Comparison of ENCODE assay signal across 8 cellular contexts in the genomic region with DNA sequence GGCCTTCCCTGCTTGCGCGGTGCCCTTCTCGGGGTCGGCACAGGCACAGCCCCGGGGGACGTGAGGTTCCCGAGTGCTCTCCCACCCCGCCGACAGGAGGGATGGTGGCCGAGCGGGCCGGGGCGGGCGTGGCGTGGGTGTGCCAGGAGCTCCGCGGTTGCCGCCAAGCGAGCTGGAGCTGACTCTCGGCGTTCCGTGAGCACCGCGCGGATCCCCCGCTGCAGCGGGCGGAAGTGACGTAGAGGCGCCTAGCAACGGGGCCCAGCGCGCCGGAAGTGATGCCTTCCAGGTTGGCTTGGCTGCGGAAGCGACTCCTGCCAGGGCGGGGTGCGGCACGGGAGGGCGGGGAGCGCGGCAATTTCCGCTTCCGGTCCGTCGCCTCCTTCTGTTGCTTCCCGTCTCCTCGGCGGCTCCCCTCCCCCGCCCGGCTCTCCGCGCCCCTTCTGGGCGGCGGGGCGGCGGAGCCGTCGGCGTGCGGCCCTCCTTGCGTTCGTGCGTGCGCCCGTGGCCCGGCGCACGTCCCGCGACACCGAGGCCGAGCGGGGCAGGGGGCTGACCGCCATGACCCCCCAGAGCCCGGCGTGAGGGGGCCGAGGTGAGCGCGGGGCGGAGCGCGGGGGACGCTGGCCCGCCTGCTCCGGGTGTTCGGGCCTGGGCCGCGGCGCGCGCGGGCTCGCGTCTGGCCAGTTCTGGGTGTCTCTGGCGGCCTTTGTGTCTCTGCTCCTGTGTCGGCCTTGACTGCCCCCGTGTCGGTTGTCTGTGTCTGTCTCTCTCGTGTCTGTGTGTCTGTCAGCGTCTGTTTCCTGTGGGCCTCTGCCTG. TPM values are rescaled to one million over a fixed set of nuclear protein-coding genes. Genes with fewer than 3 reads are reported as not detected.
DNase-seq lines count a peak whose midpoint lies in the region; ATAC-seq and TF ChIP-seq lines count a peak whose summit lies in the region.

EPN1 (plus strand) TSS at position 386 of the 820 bp plus-strand sequence. CDS start 3,402 bp downstream, outside the sequence.

- H3K4me3 Mint-ChIP-seq in dendritic cell treated with granulocyte-macrophage colony-stimulating factor and Interleukin-4, amounts not matched to agents 40 ng/mL and 50 ng/mL, for 4 days = peak within 1 kb of the TSS; percentile 95

- no peaks in the 10 kb centered on the region for H3K9me3 Mint-ChIP-seq in dendritic cell treated with granulocyte-macrophage colony-stimulating factor and Interleukin-4, amounts not matched to agents 40 ng/mL and 50 ng/mL, for 4 days

- peaks cover 0 to 66% of the 10 kb centered on the region in 2 donors for H3K36me3 ChIP-seq in left lung

- no peaks in the 10 kb centered on the region for H3K9me3 ChIP-seq in left lung

- peaks cover 92% of the 10 kb centered on the region for H3K36me3 Mint-ChIP-seq in dendritic cell treated with granulocyte-macrophage colony-stimulating factor and Interleukin-4, amounts not matched to agents 40 ng/mL and 50 ng/mL, for 4 days (ENCODE audit: low read depth)

- TF ChIP-seq CTCF in left lung (IDR thresholded peaks at IDR 0.05) = no peak

- DNase-seq in C1 segment of cervical spinal cord (lab: John Stamatoyannopoulos, UW) = peak; percentile 51 to 95 (median 90)
- DNase-seq in NCI-H748 treated with DMSO at 0.1 percent for 48 hours (lab: John Stamatoyannopoulos, UW) = peak; percentile 95
- peak; percentile 92 to 96 for DNase-seq in activated CD4-positive, alpha-beta T cell treated with anti-CD3 and anti-CD28 coated beads, Interleukin-2, amount 50 U/mL, for 24 hours (ENCODE audit: low read depth in 1 of 2, low spot score in 1 of 2)
- peak; percentile 98 to 99 for DNase-seq in left lung
- DNase-seq in stimulated activated CD4-positive, alpha-beta T cell treated with anti-CD3 and anti-CD28 coated beads, Interleukin-2, amount 100 ng/mL, for 4 hours (ENCODE audit: low read depth) = peak; percentile 97

- H3K27ac Mint-ChIP-seq in dendritic cell treated with granulocyte-macrophage colony-stimulating factor and Interleukin-4, amounts not matched to agents 40 ng/mL and 50 ng/mL, for 4 days = peak within 1 kb of the TSS; percentile 94

- peaks cover 17 to 56% of the 10 kb centered on the region in 2 donors for H3K4me1 ChIP-seq in left lung

- H3K4me3 ChIP-seq in left lung = peak within 1 kb of the TSS; percentile 68 to 81

- H3K27me3 Mint-ChIP-seq in dendritic cell treated with granulocyte-macrophage colony-stimulating factor and Interleukin-4, amounts not matched to agents 40 ng/mL and 50 ng/mL, for 4 days = no peaks in the 10 kb centered on the region

- H3K27ac ChIP-seq in left lung = peak within 1 kb of the TSS; percentile 86 to 90

- H3K27me3 ChIP-seq in left lung = no peaks in the 10 kb centered on the region

- H3K4me1 Mint-ChIP-seq in dendritic cell treated with granulocyte-macrophage colony-stimulating factor and Interleukin-4, amounts not matched to agents 40 ng/mL and 50 ng/mL, for 4 days (ENCODE audit: low read depth) = peaks cover 73% of the 10 kb centered on the region

- intact Hi-C loops in dendritic cell treated with granulocyte-macrophage colony-stimulating factor and Interleukin-4, amounts not matched to agents 40 ng/mL and 50 ng/mL, for 4 days (cut with micrococcal nuclease) = loop anchor here (2.0 kb wide), 1 partner anchor 20 kb away; the partner anchor contains the start of gene U2AF2
- intact Hi-C loops in left lung (cut with DNase I) = no loop called here

- peak; percentile 56 for ATAC-seq in GM19395 (IDR thresholded peaks at IDR 0.05; ENCODE audit: unreplicated experiment)
- ATAC-seq in HG03558 (IDR thresholded peaks at IDR 0.05; ENCODE audit: extremely low read depth, unreplicated experiment) = peak; percentile 40
- peak; percentile 95 for ATAC-seq in left lung

RNA-seq across cellular contexts. Expression of gene EPN1, which starts in this region (rescaled TPM):
- 100 to 1,000 TPM; 114 to 120 TPM for total RNA-seq in left lung

Comparison
In these comparisons a context has a peak if more than half of its experiments do, and no peak if none do; other contexts are left out.
1. Peak in every context shown above with its lines: DNase-seq, ATAC-seq, H3K4me3 ChIP-seq and H3K27ac ChIP-seq.
2. ATAC-seq: peak in every context shown above with its lines; median percentile 95 in left lung; 56 in GM19395; 40 in HG03558.